8 cellular contexts compared by ENCODE assay signal in the genomic region with DNA sequence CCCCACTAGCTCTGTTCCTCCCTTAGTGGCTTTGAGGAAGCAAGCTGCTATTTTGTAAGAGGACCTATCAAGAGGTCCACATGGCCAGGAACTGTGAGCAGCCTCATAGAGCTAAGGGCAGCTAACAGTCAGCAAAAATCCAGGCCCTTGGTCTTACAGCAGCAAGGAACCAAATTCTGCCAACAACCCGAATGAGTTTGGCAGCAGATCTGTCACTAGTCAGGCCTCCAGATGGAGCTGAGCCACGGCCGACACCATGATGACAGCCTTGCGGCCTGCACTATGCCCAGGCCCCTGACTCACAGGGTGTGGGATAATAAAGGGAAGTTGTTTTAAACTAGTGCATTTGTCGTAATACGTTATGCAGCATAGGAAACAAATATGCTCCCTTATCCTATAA. TPM values are rescaled to one million over a fixed set of nuclear protein-coding genes. Genes with fewer than 3 reads are reported as not detected.
DNase-seq lines count a peak whose midpoint lies in the region; ATAC-seq and TF ChIP-seq lines count a peak whose summit lies in the region.

No MANE protein-coding gene starts in this region.

- no peak overlapping the region for H3K4me3 Mint-ChIP-seq in activated T-cell treated with anti-CD3 and anti-CD28 coated beads, Interleukin-2, amount 50 U/mL, for 4 hours

- H3K27ac ChIP-seq in brain microvascular endothelial cell = peak overlapping the region; percentile 40

- no peaks in the 10 kb centered on the region for H3K36me3 Mint-ChIP-seq in activated T-cell treated with anti-CD3 and anti-CD28 coated beads, Interleukin-2, amount 50 U/mL, for 4 hours (ENCODE audit: insufficient read depth)

- H3K4me1 Mint-ChIP-seq in activated T-cell treated with anti-CD3 and anti-CD28 coated beads, Interleukin-2, amount 50 U/mL, for 4 hours (ENCODE audit: low read depth) = no peaks in the 10 kb centered on the region

- H3K27me3 ChIP-seq in brain microvascular endothelial cell (replicated peaks) = no peaks in the 10 kb centered on the region

- no peaks in the 10 kb centered on the region for H3K36me3 ChIP-seq in brain microvascular endothelial cell (replicated peaks)

- in situ Hi-C loops in brain microvascular endothelial cell (cut with HindIII; ENCODE audit: low pct_ligation_motif_present, low sequenced_read_pairs) = no loop called here

- no peak overlapping the region for H3K4me3 ChIP-seq in brain microvascular endothelial cell (ENCODE audit: low read depth, low read length)

- no peaks in the 10 kb centered on the region for H3K27me3 Mint-ChIP-seq in activated T-cell treated with anti-CD3 and anti-CD28 coated beads, Interleukin-2, amount 50 U/mL, for 4 hours (ENCODE audit: low read depth)

- TF ChIP-seq CTCF in brain microvascular endothelial cell (IDR thresholded peaks at IDR 0.05; ENCODE audit: low read depth, low read length, missing control alignments) = no peak

- ATAC-seq in HG02938 (IDR thresholded peaks at IDR 0.05; ENCODE audit: unreplicated experiment) = no peak
- no peak for ATAC-seq in activated T-cell treated with anti-CD3 and anti-CD28 coated beads, Interleukin-2, amount 50 U/mL, for 4 hours

- no peaks in the 10 kb centered on the region for H3K9me3 Mint-ChIP-seq in activated T-cell treated with anti-CD3 and anti-CD28 coated beads, Interleukin-2, amount 50 U/mL, for 4 hours

- DNase-seq in Kasumi-1 (lab: John Stamatoyannopoulos, UW) (peak; percentile 94 to 95), brain microvascular endothelial cell (peak; percentile 89), hypothalamus (lab: John Stamatoyannopoulos, UW) (peak in 43 of 51 donors; percentile 2 to 78 (median 57)), stromal cell of bone marrow (ENCODE audit: low read depth) (peak; percentile 99)
- no peak for DNase-seq in activated T-cell treated with anti-CD3 and anti-CD28 coated beads, Interleukin-2, amount 50 U/mL, for 4 hours
- DNase-seq in stimulated activated CD4-positive, alpha-beta T cell treated with anti-CD3 and anti-CD28 coated beads, Interleukin-2, amount 100 ng/mL, for 24 hours = no peak
- no peak for DNase-seq in activated CD8-positive, alpha-beta memory T cell treated with anti-CD3 and anti-CD28 coated beads, Interleukin-2, amount 50 U/mL, for 48 hours

RNA-seq across cellular contexts. Expression of a gene that starts 28.0 kb away (rescaled TPM):
- 100 to 1,000 TPM; 328 to 367 (median 332) TPM for total RNA-seq in activated T-cell treated with anti-CD3 and anti-CD28 coated beads, Interleukin-2, amount 50 U/mL, for 4 hours

RNA-seq across cellular contexts. Expression of a gene that starts 35.3 kb away (rescaled TPM):
- total RNA-seq in activated T-cell treated with anti-CD3 and anti-CD28 coated beads, Interleukin-2, amount 50 U/mL, for 4 hours = 10 to 100 TPM; 27.3 to 28.8 (median 28.5) TPM

Comparison
In these comparisons a context has a peak if more than half of its experiments do, and no peak if none do; other contexts are left out.
1. DNase-seq: peak in Kasumi-1 (2 of 2), brain microvascular endothelial cell (single experiment), hypothalamus (43 of 51) and stromal cell of bone marrow (single experiment); none in activated T-cell treated with anti-CD3 and anti-CD28 coated beads, Interleukin-2, amount 50 U/mL, for 4 hours (single experiment), stimulated activated CD4-positive, alpha-beta T cell treated with anti-CD3 and anti-CD28 coated beads, Interleukin-2, amount 100 ng/mL, for 24 hours (0 of 2) and activated CD8-positive, alpha-beta memory T cell treated with anti-CD3 and anti-CD28 coated beads, Interleukin-2, amount 50 U/mL, for 48 hours (single experiment).